Comparison of ENCODE assay signal across 8 cellular contexts in the genomic region with DNA sequence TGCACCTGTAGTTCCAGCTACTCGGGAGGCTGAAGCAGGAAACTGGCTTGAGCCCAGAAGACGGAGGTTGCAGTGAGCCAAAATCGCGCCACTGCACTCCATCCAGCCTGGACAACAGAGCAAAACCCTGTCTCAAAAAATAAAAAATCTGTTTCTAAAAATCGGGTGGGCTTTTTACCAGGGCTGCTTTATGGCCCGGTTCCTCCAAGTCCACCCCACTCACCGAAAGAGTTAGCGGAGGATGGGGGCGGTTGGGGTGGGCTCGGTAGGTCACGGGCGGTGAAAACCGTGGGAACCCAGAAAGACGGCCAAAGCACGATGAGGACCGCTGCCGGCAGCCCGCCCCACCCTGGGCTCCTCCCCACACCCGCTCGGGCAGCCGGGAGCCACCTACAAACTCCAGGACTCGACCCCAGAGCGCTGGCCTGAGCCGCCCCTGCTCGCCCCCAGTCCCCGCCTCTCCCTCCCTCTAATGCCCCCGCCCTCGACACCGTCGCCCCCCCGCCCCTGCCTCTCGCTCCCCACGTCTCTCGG. TPM values are rescaled to one million over a fixed set of nuclear protein-coding genes. Genes with fewer than 3 reads are reported as not detected.
DNase-seq lines count a peak whose midpoint lies in the region; ATAC-seq and TF ChIP-seq lines count a peak whose summit lies in the region.

No MANE protein-coding gene starts in this region.

- TF ChIP-seq POLR2A in IMR-90 (IDR thresholded peaks at IDR 0.05; ENCODE audit: low read depth, low read length): no peak

- H3K79me1 ChIP-seq in IMR-90 (ENCODE audit: low read depth in 1 of 2, low read length in 2 of 2): peaks cover 6 to 12% of the 10 kb centered on the region in 2 experiments; a peak in 3 of 4 replicates

- WGBS in IMR-90 (ENCODE audit: extremely low coverage in 2 of 2, insufficient read length in 1 of 2), 2 experiments: 12% methylated on average over 4 of the region's 34 CpGs; no CpG with 5 or more reads in 1 of the 2 experiments
- 5% methylated on average over 21 of the region's 34 CpGs for WGBS in SK-N-SH (ENCODE audit: low lambda C conversion rate)

- H2AFZ ChIP-seq in IMR-90 (replicated peaks; ENCODE audit: low read length, poor library complexity): peak overlapping the region; percentile 77
- peak overlapping the region; percentile 84 for H2AFZ ChIP-seq in SK-N-SH (ENCODE audit: low read depth)

- peak overlapping the region; percentile 79 for H3K4me3 ChIP-seq in DOHH2 (ENCODE audit: low read length)
- H3K4me3 ChIP-seq in IMR-90 (ENCODE audit: insufficient read depth, low read depth, low read length): peak overlapping the region; percentile 53
- peak overlapping the region; percentile 41 to 61 for H3K4me3 ChIP-seq in SK-N-SH (ENCODE audit: low read depth in 2 of 2, low read length in 1 of 2)

- H2AK5ac ChIP-seq in IMR-90 (ENCODE audit: low read depth, low read length): peak overlapping the region; percentile 45; the same call in 1 of the 2 replicates

- no peak overlapping the region for H2BK20ac ChIP-seq in IMR-90 (ENCODE audit: low read depth, low read length)

- no peak overlapping the region for H4K5ac ChIP-seq in IMR-90 (ENCODE audit: low read depth, low read length)

- H3K27ac ChIP-seq in DOHH2 (ENCODE audit: low read depth, low read length) (no peak overlapping the region), IMR-90 (ENCODE audit: insufficient read depth, low read length) (peak overlapping the region; percentile 27), SK-N-SH (ENCODE audit: low read depth in 2 of 2, low read length in 1 of 2) (peak overlapping the region; percentile 29 to 82; a peak in 3 of 4 replicates), cingulate gyrus (ENCODE audit: low read depth, low read length) (peak overlapping the region; percentile 92), layer of hippocampus (ENCODE audit: low read depth, low read length) (peak overlapping the region; percentile 92)

- H3F3A ChIP-seq in DOHH2 (ENCODE audit: control insufficient read depth, insufficient read depth) (peaks cover 8% of the 10 kb centered on the region), SK-N-SH (replicated peaks; ENCODE audit: insufficient read depth) (peaks cover 16% of the 10 kb centered on the region)

- H4K91ac ChIP-seq in IMR-90 (ENCODE audit: insufficient read depth, low read depth, low read length): no peak overlapping the region

- dilution Hi-C loops in IMR-90 (cut with HindIII; ENCODE audit: low sequenced_read_pairs, unreplicated experiment): no loop called here

- CTCF ChIA-PET in IMR-90 (lab: Yijun Ruan, JAX) (no interaction called here), SK-N-SH (lab: Yijun Ruan, JAX) (interaction anchor here (11.8 kb wide), 1 partner anchor 115 kb away, joined by 54 read pairs; no protein-coding TSS in a partner anchor)

- H3K9me2 ChIP-seq in DOHH2 (replicated peaks; ENCODE audit: control insufficient read depth, low read length): no peaks in the 10 kb centered on the region
- H3K9me2 ChIP-seq in SK-N-SH: no peaks in the 10 kb centered on the region

- peak overlapping the region; percentile 1 for H2BK5ac ChIP-seq in IMR-90 (ENCODE audit: low read depth, low read length, poor library complexity, severe bottlenecking)

- ATAC-seq in IMR-90 (ENCODE audit: low read depth): peak; percentile 46

- H3K27me3 ChIP-seq in DOHH2 (ENCODE audit: control insufficient read depth, low read length) (no peaks in the 10 kb centered on the region), IMR-90 (ENCODE audit: control insufficient read depth, insufficient read depth, low read length) (no peaks in the 10 kb centered on the region), SK-N-SH (ENCODE audit: insufficient read depth) (no peaks in the 10 kb centered on the region), layer of hippocampus (ENCODE audit: control insufficient read depth, insufficient read depth, low read length) (no peaks in the 10 kb centered on the region)

- H3K9ac ChIP-seq in IMR-90 (ENCODE audit: low read depth, low read length) (peak overlapping the region; percentile 16), SK-N-SH (peak overlapping the region; percentile 62)

- POLR2A ChIA-PET in IMR-90 (lab: Charles Lee; ENCODE audit: unreplicated experiment): no interaction called here
- POLR2A ChIA-PET in SK-N-SH (lab: Yijun Ruan, JAX): no interaction called here

- TF ChIP-seq RAD21 in IMR-90 (IDR thresholded peaks at IDR 0.05; ENCODE audit: low read length) (no peak), SK-N-SH (IDR thresholded peaks at IDR 0.05; ENCODE audit: low read length) (no peak)

- no peak overlapping the region for H4K8ac ChIP-seq in IMR-90 (ENCODE audit: low read depth in 2 of 2, low read length in 2 of 2)

- intact Hi-C loops in IMR-90 (cut with micrococcal nuclease): loop anchor here (5.0 kb wide), 1 partner anchor 119 kb away; no protein-coding TSS in a partner anchor

- no TSS peak for BruUV-seq in IMR-90 (replicated peaks; lab: Mats Ljungman, UMichigan)

- no peak overlapping the region for H3K23ac ChIP-seq in IMR-90 (ENCODE audit: low read depth, low read length)

- H3K79me2 ChIP-seq in DOHH2 (ENCODE audit: control insufficient read depth, low read length) (no peaks in the 10 kb centered on the region), SK-N-SH (ENCODE audit: insufficient read depth) (0 out of 2 replicates have a peak, but pooled peaks cover 9% of the 10 kb centered on the region)

- in situ Hi-C loops in IMR-90 (cut with MboI; ENCODE audit: low sequenced_read_pairs): no loop called here

- H3K9me3 ChIP-seq in DOHH2 (ENCODE audit: control insufficient read depth, insufficient read depth, low read length) (no peaks in the 10 kb centered on the region), IMR-90 (ENCODE audit: control insufficient read depth, insufficient read depth, low read length) (no peaks in the 10 kb centered on the region), SK-N-SH (no peaks in the 10 kb centered on the region)

- peak overlapping the region; percentile 20; the same call in 1 of the 2 replicates for H3K4ac ChIP-seq in IMR-90 (ENCODE audit: low read depth, low read length)

- no peak overlapping the region for H2BK15ac ChIP-seq in IMR-90 (ENCODE audit: low read depth, low read length)

- H3K9me1 ChIP-seq in IMR-90 (ENCODE audit: insufficient read depth, low read length): no peaks in the 10 kb centered on the region

- H3K36me3 ChIP-seq in DOHH2 (ENCODE audit: control insufficient read depth, low read length) (peaks cover 4% of the 10 kb centered on the region), IMR-90 (ENCODE audit: control insufficient read depth, insufficient read depth, low read length) (peaks cover 20% of the 10 kb centered on the region), SK-N-SH (replicated peaks in 1 of 2; ENCODE audit: control insufficient read depth in 1 of 2, insufficient read depth in 2 of 2, low read length in 1 of 2) (peaks cover 43 to 45% of the 10 kb centered on the region in 2 experiments)

- TF ChIP-seq EP300 in SK-N-SH (IDR thresholded peaks at IDR 0.05; ENCODE audit: borderline replicate concordance in 1 of 2, low read depth in 1 of 2, low read length in 1 of 2): no peak

- H3K14ac ChIP-seq in IMR-90 (replicated peaks; ENCODE audit: low read depth, low read length): peak overlapping the region; percentile 7; the same call in 1 of the 2 replicates

- H2BK120ac ChIP-seq in IMR-90 (ENCODE audit: low read depth, low read length): no peak overlapping the region

- peaks cover 8% of the 10 kb centered on the region for H3K4me1 ChIP-seq in DOHH2 (ENCODE audit: control insufficient read depth, low read length)
- H3K4me1 ChIP-seq in IMR-90 (ENCODE audit: control insufficient read depth, insufficient read depth, low read length): 0 out of 2 replicates have a peak, but pooled peaks cover 4% of the 10 kb centered on the region
- H3K4me1 ChIP-seq in SK-N-SH (ENCODE audit: control insufficient read depth in 1 of 2, insufficient read depth in 2 of 2, low read depth in 1 of 2, low read length in 1 of 2): peaks cover 0 to 6% of the 10 kb centered on the region in 2 experiments; a peak in 1 of 4 replicates

- no peak overlapping the region; the same call in 1 of the 2 replicates for H3K56ac ChIP-seq in IMR-90 (ENCODE audit: extremely low read depth, insufficient read depth, low read length)

- peak; percentile 24 for DNase-seq in IMR-90
- DNase-seq in SK-N-SH: no peak
- DNase-seq in stimulated activated CD4-positive, alpha-beta T cell treated with anti-CD3 and anti-CD28 coated beads, TNF-alpha, amount 100 ng/mL, for 48 hours (ENCODE audit: low read depth in 3 of 3): peak in 2 of 3 donors; percentile 6 to 21
- no peak for DNase-seq in NCI-H2081 treated with DMSO at 0.1 percent for 48 hours (lab: John Stamatoyannopoulos, UW)
- DNase-seq in NCI-H2107 (lab: John Stamatoyannopoulos, UW): no peak

- H3K4me2 ChIP-seq in DOHH2 (ENCODE audit: low read length) (peak overlapping the region; percentile 88), IMR-90 (ENCODE audit: low read depth, low read length) (peak overlapping the region; percentile 80), SK-N-SH (peak overlapping the region; percentile 67)

- H3K18ac ChIP-seq in IMR-90 (ENCODE audit: low read depth, low read length): no peak overlapping the region; the same call in 1 of the 2 replicates

- H4K20me1 ChIP-seq in DOHH2 (ENCODE audit: control insufficient read depth, insufficient read depth, low read depth, low read length) (no peaks in the 10 kb centered on the region; the same call in 1 of the 2 replicates), IMR-90 (ENCODE audit: insufficient read depth, low read length) (no peaks in the 10 kb centered on the region), SK-N-SH (ENCODE audit: insufficient read depth) (no peaks in the 10 kb centered on the region)

- H2AK9ac ChIP-seq in IMR-90 (replicated peaks; ENCODE audit: low read depth, low read length, poor library complexity): peak overlapping the region; percentile 79

- TF ChIP-seq CTCF in DOHH2 (IDR thresholded peaks at IDR 0.05; ENCODE audit: low read depth, low read length, poor library complexity, severe bottlenecking) (no peak), IMR-90 (conservative IDR thresholded peaks at IDR 0.05; ENCODE audit: low read depth, low read length) (no peak), SK-N-SH (IDR thresholded peaks at IDR 0.05) (no peak)

TF ChIP-seq in SK-N-SH, 30 proteins besides CTCF, POLR2A, EP300 and RAD21 (continues in another document):
- TF ChIP-seq NRF1 (IDR thresholded peaks at IDR 0.05; ENCODE audit: low read depth, low read length): no peak

RNA-seq across cellular contexts. Expression of gene PER3, which starts 0.8 kb away (rescaled TPM):
- total RNA-seq in IMR-90 (2012; rRNA removed): 3.4 and 3.6 TPM in 2 replicates
- polyA plus RNA-seq in IMR-90 (2012; rRNA removed): 4.2 and 4.8 TPM in 2 replicates
- polyA plus RNA-seq in IMR-90 (2012; cell fraction: cytosol; rRNA removed): 1.7 and 2.7 TPM in 2 replicates
- 5.8 and 10.9 TPM in 2 replicates for polyA plus RNA-seq in IMR-90 (2012; cell fraction: nucleus; rRNA removed; ENCODE audit: low replicate concordance)
- 6.0 and 7.3 TPM in 2 replicates for polyA plus RNA-seq in SK-N-SH (2012; rRNA removed)
- 4.2 and 5.0 TPM in 2 replicates for polyA plus RNA-seq in SK-N-SH (2012; cell fraction: cytosol; rRNA removed)
- 12.1 and 14.3 TPM in 2 replicates for polyA plus RNA-seq in SK-N-SH (2012; cell fraction: nucleus; rRNA removed)

RNA-seq across cellular contexts. Expression of gene VAMP3, which starts 12.1 kb away (rescaled TPM):
- 280 and 354 TPM in 2 replicates for total RNA-seq in IMR-90 (2012; rRNA removed)
- polyA plus RNA-seq in IMR-90 (2012; rRNA removed) (88.0 and 99.1 TPM in 2 replicates), SK-N-SH (2012; rRNA removed) (96.4 and 114 TPM in 2 replicates)
- polyA plus RNA-seq in IMR-90 (2012; cell fraction: cytosol; rRNA removed): 26.1 and 32.5 TPM in 2 replicates
- polyA plus RNA-seq in IMR-90 (2012; cell fraction: nucleus; rRNA removed; ENCODE audit: low replicate concordance): 7.1 and 46.0 TPM in 2 replicates
- 141 and 168 TPM in 2 replicates for polyA plus RNA-seq in SK-N-SH (2012; cell fraction: cytosol; rRNA removed)
- 41.4 and 66.9 TPM in 2 replicates for polyA plus RNA-seq in SK-N-SH (2012; cell fraction: nucleus; rRNA removed)

Comparison
In these comparisons a context has a peak if more than half of its experiments do, and no peak if none do; other contexts are left out.
1. DNase-seq: peak in IMR-90 (single experiment) and stimulated activated CD4-positive, alpha-beta T cell treated with anti-CD3 and anti-CD28 coated beads, TNF-alpha, amount 100 ng/mL, for 48 hours (2 of 3); none in SK-N-SH (single experiment), NCI-H2081 treated with DMSO at 0.1 percent for 48 hours (single experiment) and NCI-H2107 (single experiment).
2. Peak in every context shown above with its lines, with median percentiles within 50 percentile points of each other: H3K4me2 ChIP-seq and H3K4me3 ChIP-seq.